Comparison of ENCODE assay signal across 12 cellular contexts in the genomic region with DNA sequence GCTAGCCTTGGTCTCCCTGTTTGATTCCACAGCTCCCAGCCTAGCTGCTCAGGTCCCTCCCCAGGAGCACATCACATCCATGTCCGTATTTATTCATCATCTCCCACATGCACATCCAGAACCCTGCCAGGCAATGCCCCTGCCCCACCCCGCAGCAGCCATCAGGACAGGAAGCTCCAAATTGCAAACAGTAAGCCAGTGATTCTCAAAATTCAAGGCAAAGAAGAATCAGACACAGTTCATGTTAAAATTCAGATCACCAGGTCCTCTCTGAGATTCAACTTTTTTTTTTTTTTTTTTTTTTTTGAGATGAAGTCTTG. TPM values are rescaled to one million over a fixed set of nuclear protein-coding genes. Genes with fewer than 3 reads are reported as not detected.
A peak's percentile ranks its signal among the peaks of the same experiment; 100 is the strongest.
DNase-seq lines count a peak whose midpoint lies in the region; ATAC-seq and TF ChIP-seq lines count a peak whose summit lies in the region.
"Had no signal": no experiment of that assay in that cellular context is flagged by ENCODE, and none has a peak within 500 bp of the region (broad histone marks: within the 10 kb centered on the region; RNA-seq: fewer than 3 reads in every experiment).

No MANE protein-coding gene starts in this region.

- H4K20me1 ChIP-seq in GM23248 (ENCODE audit: insufficient read depth), result no peaks in the 10 kb centered on the region

- H3F3A ChIP-seq in GM23248 (ENCODE audit: insufficient read depth), result 0 out of 2 replicates have a peak, but pooled peaks cover 4% of the 10 kb centered on the region

- H3K9ac ChIP-seq in parathyroid adenoma (no peak overlapping the region), GM23248 (no peak overlapping the region)

- H3K27me3 ChIP-seq in CD4-positive, alpha-beta memory T cell (ENCODE audit: insufficient read depth, low read length), result no peaks in the 10 kb centered on the region
- H3K27me3 ChIP-seq in parathyroid adenoma (ENCODE audit: control insufficient read depth, insufficient read depth, low read length), result no peaks in the 10 kb centered on the region
- no peaks in the 10 kb centered on the region for H3K27me3 ChIP-seq in GM23248 (replicated peaks; ENCODE audit: insufficient read depth)
- H3K27me3 ChIP-seq: heart left ventricle, ovary, SJCRH30 had no signal

- H3K27ac ChIP-seq in CD4-positive, alpha-beta memory T cell (ENCODE audit: low read depth, low read length), result no peak overlapping the region
- H3K27ac ChIP-seq in parathyroid adenoma (no peak overlapping the region), GM23248 (no peak overlapping the region)
- H3K27ac ChIP-seq: SJCRH30 had no signal

- POLR2A ChIA-PET in CD4-positive, alpha-beta memory T cell (lab: Charles Lee; ENCODE audit: partially characterized antibody), result interaction anchor here (0.8 to 2.9 kb wide), 5 partner anchors 40 to 219 kb away, joined by 3 to 43 read pairs (median 6); partner anchors contain the start of genes PPA1 and TYSND1

- H3K4me2 ChIP-seq in parathyroid adenoma (ENCODE audit: low read length) (no peak overlapping the region), GM23248 (ENCODE audit: unreplicated experiment) (no peak overlapping the region)

- CTCF ChIA-PET in CD4-positive, alpha-beta memory T cell (lab: Charles Lee; ENCODE audit: partially characterized antibody), result interaction anchor here (0.7 to 19.1 kb wide), 44 partner anchors 9 to 302 kb away, joined by 3 to 558 read pairs (median 4); partner anchors contain the start of genes EIF4EBP2, LRRC20, PPA1 and TYSND1

- H2AFZ ChIP-seq in parathyroid adenoma (peak overlapping the region; percentile 63), GM23248 (no peak overlapping the region)

- no peak for DNase-seq in CD4-positive, alpha-beta memory T cell
- no peak for DNase-seq in chondrocyte (ENCODE audit: low spot score)
- no peak for DNase-seq in NCI-H2029 treated with DMSO at 0.1 percent for 48 hours (lab: John Stamatoyannopoulos, UW)
- DNase-seq in C1 segment of cervical spinal cord (lab: John Stamatoyannopoulos, UW), result no peak
- DNase-seq in GM23248, result no peak

- H3K27me3 Mint-ChIP-seq in CD4-positive, alpha-beta memory T cell, result no peaks in the 10 kb centered on the region
- H3K27me3 Mint-ChIP-seq in IgD-negative memory B cell (peaks cover 2% of the 10 kb centered on the region), chondrocyte (ENCODE audit: low read depth) (no peaks in the 10 kb centered on the region)

- intact Hi-C loops in CD4-positive, alpha-beta memory T cell (cut with micrococcal nuclease), result loop anchor here (1.0 to 10.0 kb wide), 6 partner anchors 92 to 280 kb away; no protein-coding TSS in a partner anchor

- H3K4me3 Mint-ChIP-seq in CD4-positive, alpha-beta memory T cell, result peak overlapping the region in 5 of 8 donors; percentile 44 to 61 (median 46)
- peak overlapping the region in 1 of 4 donors; percentile 74 for H3K4me3 Mint-ChIP-seq in IgD-negative memory B cell
- no peak overlapping the region for H3K4me3 Mint-ChIP-seq in chondrocyte (ENCODE audit: unreplicated experiment)
- H3K4me3 Mint-ChIP-seq: stimulated activated naive B cell treated with anti-CD40 and anti-IgM and Interleukin-4, amounts not matched to agents 10 μg/mL and 1 μg/mL and 100 μg/mL, for 72 hours had no signal

- H3K36me3 ChIP-seq in CD4-positive, alpha-beta memory T cell (ENCODE audit: insufficient read depth, low read length), result no peaks in the 10 kb centered on the region
- H3K36me3 ChIP-seq in parathyroid adenoma (ENCODE audit: control insufficient read depth, insufficient read depth, low read length) (no peaks in the 10 kb centered on the region), GM23248 (ENCODE audit: low read depth) (no peaks in the 10 kb centered on the region)
- H3K36me3 ChIP-seq: heart left ventricle, ovary, SJCRH30 had no signal

- in situ Hi-C loops in GM23248 (cut with MboI), result loop anchor here (5.0 kb wide), 1 partner anchor 147 kb away; no protein-coding TSS in a partner anchor

- peaks cover 0 to 2% of the 10 kb centered on the region in 2 donors for H3K36me3 Mint-ChIP-seq in CD4-positive, alpha-beta memory T cell
- H3K36me3 Mint-ChIP-seq in IgD-negative memory B cell (peaks cover 3% of the 10 kb centered on the region), chondrocyte (ENCODE audit: low read depth) (peaks cover 2% of the 10 kb centered on the region)
- H3K36me3 Mint-ChIP-seq: stimulated activated naive B cell treated with anti-CD40 and anti-IgM and Interleukin-4, amounts not matched to agents 10 μg/mL and 1 μg/mL and 100 μg/mL, for 72 hours had no signal

- TF ChIP-seq CTCF in chondrocyte (IDR thresholded peaks at IDR 0.05) (peak; percentile 45), parathyroid adenoma (IDR thresholded peaks at IDR 0.05) (no peak)

- H3K9me2 ChIP-seq in GM23248 (ENCODE audit: insufficient read depth), result no peaks in the 10 kb centered on the region

- ATAC-seq in GM18858 (IDR thresholded peaks at IDR 0.05; ENCODE audit: unreplicated experiment), result no peak

- peaks cover 10% of the 10 kb centered on the region for H3K4me1 ChIP-seq in CD4-positive, alpha-beta memory T cell (ENCODE audit: insufficient read depth, low read length)
- H3K4me1 ChIP-seq in parathyroid adenoma, result peaks cover 3% of the 10 kb centered on the region
- H3K4me1 ChIP-seq in GM23248 (ENCODE audit: insufficient read depth), result peaks cover 9% of the 10 kb centered on the region
- H3K4me1 ChIP-seq: SJCRH30 had no signal

- H3K4me3 ChIP-seq in CD4-positive, alpha-beta memory T cell (ENCODE audit: low read length in 2 of 2), result no peak overlapping the region
- H3K4me3 ChIP-seq in parathyroid adenoma (ENCODE audit: low read depth, low read length) (no peak overlapping the region), GM23248 (no peak overlapping the region)
- H3K4me3 ChIP-seq: SJCRH30 had no signal

- H3K4me1 Mint-ChIP-seq in CD4-positive, alpha-beta memory T cell, result peaks cover 6 to 15% (median 8%) of the 10 kb centered on the region in 4 donors
- H3K4me1 Mint-ChIP-seq in IgD-negative memory B cell (peaks cover 0 to 6% (median 5%) of the 10 kb centered on the region in 3 donors), chondrocyte (ENCODE audit: low read depth) (peaks cover 20% of the 10 kb centered on the region)

- H3K9me3 Mint-ChIP-seq in CD4-positive, alpha-beta memory T cell, result no peaks in the 10 kb centered on the region
- H3K9me3 Mint-ChIP-seq in IgD-negative memory B cell, result no peaks in the 10 kb centered on the region
- H3K9me3 Mint-ChIP-seq in chondrocyte (ENCODE audit: low read depth), result no peaks in the 10 kb centered on the region
- H3K9me3 Mint-ChIP-seq: stimulated activated naive B cell treated with anti-CD40 and anti-IgM and Interleukin-4, amounts not matched to agents 10 μg/mL and 1 μg/mL and 100 μg/mL, for 72 hours had no signal

- peak overlapping the region in 3 of 7 donors; percentile 59 to 84 (median 79) for H3K27ac Mint-ChIP-seq in CD4-positive, alpha-beta memory T cell
- peak overlapping the region in 2 of 3 donors; percentile 80 to 83 for H3K27ac Mint-ChIP-seq in IgD-negative memory B cell
- peak overlapping the region; percentile 6 for H3K27ac Mint-ChIP-seq in chondrocyte (ENCODE audit: unreplicated experiment)
- H3K27ac Mint-ChIP-seq: stimulated activated naive B cell treated with anti-CD40 and anti-IgM and Interleukin-4, amounts not matched to agents 10 μg/mL and 1 μg/mL and 100 μg/mL, for 72 hours had no signal

- 2 to 3% methylated on average over 2 of the region's 2 CpGs for WGBS in GM23248 (ENCODE audit: low coverage in 1 of 2, low lambda C conversion rate in 2 of 2, missing lambda C conversion rate in 2 of 2), 2 experiments

- H3K9me3 ChIP-seq in CD4-positive, alpha-beta memory T cell (ENCODE audit: control insufficient read depth in 1 of 2, low read length in 2 of 2), result no peaks in the 10 kb centered on the region
- no peaks in the 10 kb centered on the region for H3K9me3 ChIP-seq in parathyroid adenoma (ENCODE audit: control insufficient read depth, low read length)
- H3K9me3 ChIP-seq in GM23248 (ENCODE audit: low read depth), result no peaks in the 10 kb centered on the region
- H3K9me3 ChIP-seq: heart left ventricle, ovary, SJCRH30 had no signal

- H3K79me2 ChIP-seq in parathyroid adenoma (peaks cover 8% of the 10 kb centered on the region), GM23248 (ENCODE audit: insufficient read depth) (no peaks in the 10 kb centered on the region)

RNA-seq across cellular contexts. Expression of gene LRRC20, which starts 17.7 kb away (rescaled TPM):
- 1 to 10 TPM; 2.9 to 3.4 TPM for total RNA-seq in CD4-positive, alpha-beta memory T cell
- 1 to 10 TPM; 3.7 to 4.4 TPM for polyA plus RNA-seq in CD4-positive, alpha-beta memory T cell
- polyA plus RNA-seq in IgD-negative memory B cell, result 1.9 TPM
- 8.8 to 10.8 TPM (median 9.5 TPM) in 3 replicates for total RNA-seq in chondrocyte
- total RNA-seq in GM23248 (2014; rRNA removed; shearing (Covaris generic)), result 4.9 and 6.6 TPM in 2 replicates
- 1.5 and 1.8 TPM in 2 replicates for polyA plus RNA-seq in GM23248 (2016; fragmentation: Nextera tagmentation; extraction: Ambion mirVana)

RNA-seq across cellular contexts. Expression of gene EIF4EBP2, which starts 39.2 kb away (rescaled TPM):
- total RNA-seq in CD4-positive, alpha-beta memory T cell, result 10 to 100 TPM; 54.5 to 56.9 TPM
- polyA plus RNA-seq in CD4-positive, alpha-beta memory T cell, result 10 to 100 TPM; 67.7 to 83.9 TPM
- polyA plus RNA-seq in IgD-negative memory B cell (39.6 TPM), GM23248 (2016; fragmentation: Nextera tagmentation; extraction: Ambion mirVana) (18.2 and 18.4 TPM in 2 replicates)
- 39.6 to 52.9 TPM (median 41.0 TPM) in 3 replicates for total RNA-seq in chondrocyte
- total RNA-seq in GM23248 (2014; rRNA removed; shearing (Covaris generic)), result 32.0 and 34.8 TPM in 2 replicates
